ENCODE assay signal across 3 cellular contexts in genomic region chr2:202960524-202960923, GRCh38.
TF ChIP-seq lines count a peak whose summit lies in the region.

No MANE protein-coding gene starts in this region.

TF ChIP-seq in HEK293, 187 proteins besides CTCF, POLR2A, EP300 and RAD21 (continued from another document):
- TF ChIP-seq HIC1 (tag by site-specific recombination; IDR thresholded peaks at IDR 0.05) (no peak), EGR2 (tag by site-specific recombination; IDR thresholded peaks at IDR 0.05; ENCODE audit: low read depth) (peak; percentile 21; the same call in 1 of the 2 replicates), ZNF777 (tag by site-specific recombination; IDR thresholded peaks at IDR 0.05; ENCODE audit: borderline replicate concordance) (no peak)

TF ChIP-seq in HEK293T, 16 proteins besides CTCF, POLR2A, EP300 and RAD21 (continued from another document):
- TF ChIP-seq PKNOX1 (IDR thresholded peaks at IDR 0.05) (no peak), FOXA1 (IDR thresholded peaks at IDR 0.05) (no peak), L3MBTL2 (conservative IDR thresholded peaks at IDR 0.05) (peak; percentile 37; the same call in 1 of the 2 replicates), HDGF (IDR thresholded peaks at IDR 0.05; ENCODE audit: borderline replicate concordance) (no peak), NFRKB (IDR thresholded peaks at IDR 0.05) (no peak)
TF ChIP-seq in HEK293T: peak in this region for 1.

TF ChIP-seq in H1, 55 proteins besides CTCF, POLR2A, EP300 and RAD21 (continued from another document):
- no peak for TF ChIP-seq ATF3 (IDR thresholded peaks at IDR 0.05; ENCODE audit: insufficient read depth, low read depth, low read length)
